8 cellular contexts compared by ENCODE assay signal in the genomic region with DNA sequence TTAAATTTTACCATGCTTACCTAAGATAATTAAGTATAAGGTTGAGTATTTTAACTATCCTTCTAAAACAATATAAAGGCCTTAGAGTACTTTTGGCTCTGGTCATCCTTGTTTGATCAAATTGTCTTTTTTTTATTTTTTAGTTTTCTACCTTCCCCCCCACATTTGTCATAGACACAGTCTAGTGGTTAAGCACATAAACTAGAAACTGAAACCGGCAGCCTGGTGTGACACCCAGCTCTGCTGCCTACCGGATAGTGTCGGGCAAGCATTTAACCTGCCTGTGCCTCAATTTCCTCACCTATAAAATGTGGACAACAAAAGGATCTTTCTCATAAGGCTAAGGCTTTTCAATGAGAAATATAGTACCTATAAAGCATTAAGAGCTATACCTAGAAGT. TPM values are rescaled to one million over a fixed set of nuclear protein-coding genes. Genes with fewer than 3 reads are reported as not detected.
DNase-seq lines count a peak whose midpoint lies in the region; ATAC-seq and TF ChIP-seq lines count a peak whose summit lies in the region.

No MANE protein-coding gene starts in this region.

- H3K18ac ChIP-seq in trophoblast cell (ENCODE audit: low read length) = no peak overlapping the region

- no peak overlapping the region for H4K91ac ChIP-seq in trophoblast cell (ENCODE audit: low read depth, low read length)

- H3K36me3 Mint-ChIP-seq in activated naive CD4-positive, alpha-beta T cell treated with anti-CD3 and anti-CD28 coated beads, Interleukin-2, amount 10 ng/mL, durations not matched to agents 7 days and 5 days = peaks cover 13% of the 10 kb centered on the region

- no peak for TF ChIP-seq POLR2A in vagina (IDR thresholded peaks at IDR 0.05)

- no CpG with 5 or more reads among the region's 3 CpGs for WGBS in trophoblast cell (ENCODE audit: extremely low coverage, insufficient coverage, insufficient read length)

- peaks cover 51% of the 10 kb centered on the region for H3K4me1 Mint-ChIP-seq in activated naive CD4-positive, alpha-beta T cell treated with anti-CD3 and anti-CD28 coated beads, Interleukin-2, amount 10 ng/mL, durations not matched to agents 7 days and 5 days

- peaks cover 9 to 10% of the 10 kb centered on the region in 2 experiments for H3K36me3 ChIP-seq in trophoblast cell (ENCODE audit: control insufficient read depth in 1 of 2, insufficient read depth in 2 of 2, low read length in 2 of 2)
- H3K36me3 ChIP-seq in vagina = no peaks in the 10 kb centered on the region

- DNase-seq in COLO668 (lab: John Stamatoyannopoulos, UW; ENCODE audit: unreplicated experiment) = peak; percentile 2
- peak; percentile 75 for DNase-seq in NCI-H2029 (lab: John Stamatoyannopoulos, UW)
- DNase-seq in activated naive CD4-positive, alpha-beta T cell treated with anti-CD3 and anti-CD28 coated beads, Interleukin-2, amount 10 ng/mL, durations not matched to agents 7 days and 5 days = peak; percentile 79
- DNase-seq in stimulated activated CD8-positive, alpha-beta memory T cell treated with anti-CD3 and anti-CD28 coated beads, Interleukin-15, amount 100 ng/mL, for 4 hours (ENCODE audit: low read depth in 2 of 2) = peak; percentile 15 to 36
- DNase-seq in trophoblast cell = no peak
- no peak for DNase-seq in vagina (ENCODE audit: extremely low spot score in 2 of 2)
- no peak for DNase-seq in UCSD-AML1 (lab: John Stamatoyannopoulos, UW; ENCODE audit: unreplicated experiment)

- no peak overlapping the region for H2AFZ ChIP-seq in trophoblast cell (ENCODE audit: insufficient read depth, low read length, poor library complexity)

- TF ChIP-seq CTCF in vagina (IDR thresholded peaks at IDR 0.05) = no peak

- no peak overlapping the region for H3K4me2 ChIP-seq in trophoblast cell (ENCODE audit: low read length)

- H3K9ac ChIP-seq in trophoblast cell (ENCODE audit: low read length) = no peak overlapping the region

- H3K4me3 ChIP-seq in trophoblast cell (ENCODE audit: low read depth, low read length) (no peak overlapping the region), vagina (no peak overlapping the region)

- intact Hi-C loops in vagina (cut with DNase I) = no loop called here

- no peak overlapping the region for H4K8ac ChIP-seq in trophoblast cell (ENCODE audit: low read depth, low read length)

- no peak overlapping the region for H3K27ac ChIP-seq in trophoblast cell (ENCODE audit: low read depth, low read length)
- no peak overlapping the region for H3K27ac ChIP-seq in vagina

- H3K4me1 ChIP-seq in trophoblast cell (ENCODE audit: control insufficient read depth in 1 of 2, insufficient read depth in 2 of 2, low read length in 2 of 2) = no peaks in the 10 kb centered on the region
- peaks cover 18% of the 10 kb centered on the region for H3K4me1 ChIP-seq in vagina

- CTCF ChIA-PET in activated naive CD4-positive, alpha-beta T cell treated with anti-CD3 and anti-CD28 coated beads, Interleukin-2, amount 10 ng/mL, durations not matched to agents 7 days and 5 days (lab: Charles Lee) = interaction anchor here (0.7 kb wide), 1 partner anchor 58 kb away, joined by 3 read pairs; no protein-coding TSS in a partner anchor

- H2BK5ac ChIP-seq in trophoblast cell (ENCODE audit: low read depth, low read length, poor library complexity) = no peak overlapping the region

- H4K12ac ChIP-seq in trophoblast cell (ENCODE audit: low read depth, low read length) = no peak overlapping the region

- no peak overlapping the region for H2BK12ac ChIP-seq in trophoblast cell (ENCODE audit: low read length)

- peak; percentile 87 for ATAC-seq in GM21717 (IDR thresholded peaks at IDR 0.05; ENCODE audit: unreplicated experiment)

- H3K27me3 Mint-ChIP-seq in activated naive CD4-positive, alpha-beta T cell treated with anti-CD3 and anti-CD28 coated beads, Interleukin-2, amount 10 ng/mL, durations not matched to agents 7 days and 5 days = peaks cover 3% of the 10 kb centered on the region

- no peaks in the 10 kb centered on the region for H3K79me1 ChIP-seq in trophoblast cell (ENCODE audit: low read length)

- H3K4me3 Mint-ChIP-seq in activated naive CD4-positive, alpha-beta T cell treated with anti-CD3 and anti-CD28 coated beads, Interleukin-2, amount 10 ng/mL, durations not matched to agents 7 days and 5 days = peak overlapping the region; percentile 67

- H3K27me3 ChIP-seq in trophoblast cell (ENCODE audit: insufficient read depth, low read length) = no peaks in the 10 kb centered on the region
- no peaks in the 10 kb centered on the region for H3K27me3 ChIP-seq in vagina

- no peak overlapping the region for H3K4ac ChIP-seq in trophoblast cell (ENCODE audit: low read depth, low read length)

- no peak overlapping the region for H2BK120ac ChIP-seq in trophoblast cell (ENCODE audit: insufficient read depth, low read length, poor library complexity)

- no peak overlapping the region for H2AK5ac ChIP-seq in trophoblast cell (ENCODE audit: low read length)

- H3K23ac ChIP-seq in trophoblast cell (ENCODE audit: low read length) = no peak overlapping the region

- no peak overlapping the region for H3K14ac ChIP-seq in trophoblast cell (ENCODE audit: low read length)

- H3K79me2 ChIP-seq in trophoblast cell (ENCODE audit: control insufficient read depth, insufficient read depth, low read length, poor library complexity) = no peaks in the 10 kb centered on the region

- H3K9me3 ChIP-seq in trophoblast cell (ENCODE audit: insufficient read depth, low read depth, low read length) = peaks cover 4% of the 10 kb centered on the region
- peaks cover under 1% of the 10 kb centered on the region for H3K9me3 ChIP-seq in vagina

- H3K27ac Mint-ChIP-seq in activated naive CD4-positive, alpha-beta T cell treated with anti-CD3 and anti-CD28 coated beads, Interleukin-2, amount 10 ng/mL, durations not matched to agents 7 days and 5 days = peak overlapping the region; percentile 92

- H3K9me3 Mint-ChIP-seq in activated naive CD4-positive, alpha-beta T cell treated with anti-CD3 and anti-CD28 coated beads, Interleukin-2, amount 10 ng/mL, durations not matched to agents 7 days and 5 days = no peaks in the 10 kb centered on the region

RNA-seq across cellular contexts. Expression of gene TULP4, which starts 21.6 kb away (rescaled TPM):
- 28.1 and 29.5 TPM in 2 replicates for polyA plus RNA-seq in trophoblast cell (2013)
- total RNA-seq in vagina = 79.8 TPM

Comparison
In these comparisons a context has a peak if more than half of its experiments do, and no peak if none do; other contexts are left out.
1. DNase-seq: peak in COLO668 (single experiment), NCI-H2029 (single experiment), activated naive CD4-positive, alpha-beta T cell treated with anti-CD3 and anti-CD28 coated beads, Interleukin-2, amount 10 ng/mL, durations not matched to agents 7 days and 5 days (single experiment) and stimulated activated CD8-positive, alpha-beta memory T cell treated with anti-CD3 and anti-CD28 coated beads, Interleukin-15, amount 100 ng/mL, for 4 hours (2 of 2); none in trophoblast cell (0 of 2), vagina (0 of 2) and UCSD-AML1 (single experiment).